12 cellular contexts compared by ENCODE assay signal in genomic region chr14:77455966-77456640, GRCh38. TPM values are rescaled to one million over a fixed set of nuclear protein-coding genes. Genes with fewer than 3 reads are reported as not detected.
A peak's percentile ranks its signal among the peaks of the same experiment; 100 is the strongest.
DNase-seq lines count a peak whose midpoint lies in the region; ATAC-seq and TF ChIP-seq lines count a peak whose summit lies in the region.
"Had no signal": no experiment of that assay in that cellular context is flagged by ENCODE, and none has a peak within 500 bp of the region (broad histone marks: within the 10 kb centered on the region; RNA-seq: fewer than 3 reads in every experiment).

No MANE protein-coding gene starts in this region.

- no peaks in the 10 kb centered on the region for H3K27me3 ChIP-seq in cardiac muscle cell
- no peaks in the 10 kb centered on the region for H3K27me3 ChIP-seq in right atrium auricular region
- no peaks in the 10 kb centered on the region for H3K27me3 ChIP-seq in thoracic aorta (replicated peaks; ENCODE audit: insufficient read depth)
- no peaks in the 10 kb centered on the region for H3K27me3 ChIP-seq in transverse colon
- H3K27me3 ChIP-seq: sigmoid colon, tibial nerve had no signal

- H3K36me3 ChIP-seq in cardiac muscle cell (peaks cover 7% of the 10 kb centered on the region), right atrium auricular region (peaks cover 24% of the 10 kb centered on the region), thoracic aorta (peaks cover 12% of the 10 kb centered on the region), transverse colon (peaks cover 0 to 30% (median 7%) of the 10 kb centered on the region in 4 donors)

- TF ChIP-seq EP300 in transverse colon (IDR thresholded peaks at IDR 0.05; ENCODE audit: low read depth), result no peak

- H3K36me3 Mint-ChIP-seq in activated T-helper 1 cell treated with anti-CD3 and anti-CD28 coated beads, Interleukin-12 subunit alpha, Interleukin-12 subunit beta, Interleukin-2, Interleukin-4 antibody, amounts not matched to agents 30 ng/mL and 10 ng/mL and 1 ng/mL, durations not matched to agents 14 hours and 24 hours and 36 hours (ENCODE audit: low read depth), result peaks cover 26% of the 10 kb centered on the region
- H3K36me3 Mint-ChIP-seq in immature natural killer cell, result peaks cover 12 to 30% (median 14%) of the 10 kb centered on the region in 3 donors

- H3K9me3 ChIP-seq in cardiac muscle cell (ENCODE audit: low read depth), result no peaks in the 10 kb centered on the region
- no peaks in the 10 kb centered on the region for H3K9me3 ChIP-seq in right atrium auricular region
- no peaks in the 10 kb centered on the region for H3K9me3 ChIP-seq in thoracic aorta
- H3K9me3 ChIP-seq in transverse colon, result no peaks in the 10 kb centered on the region
- H3K9me3 ChIP-seq: sigmoid colon, tibial nerve had no signal

- H3K9me3 Mint-ChIP-seq in activated T-helper 1 cell treated with anti-CD3 and anti-CD28 coated beads, Interleukin-12 subunit alpha, Interleukin-12 subunit beta, Interleukin-2, Interleukin-4 antibody, amounts not matched to agents 30 ng/mL and 10 ng/mL and 1 ng/mL, durations not matched to agents 14 hours and 24 hours and 36 hours, result no peaks in the 10 kb centered on the region
- H3K9me3 Mint-ChIP-seq in immature natural killer cell, result no peaks in the 10 kb centered on the region

- peak overlapping the region; percentile 70 for H3K27ac ChIP-seq in cardiac muscle cell
- H3K27ac ChIP-seq in right atrium auricular region, result no peak overlapping the region
- H3K27ac ChIP-seq in thoracic aorta, result no peak overlapping the region
- H3K27ac ChIP-seq in transverse colon, result peak overlapping the region in 1 of 4 donors; percentile 88

- H3K4me1 ChIP-seq in cardiac muscle cell (ENCODE audit: low read depth), result peaks cover 6% of the 10 kb centered on the region
- peaks cover 0 to 21% of the 10 kb centered on the region in 2 donors for H3K4me1 ChIP-seq in right atrium auricular region
- peaks cover 7 to 30% of the 10 kb centered on the region in 2 donors for H3K4me1 ChIP-seq in thoracic aorta (ENCODE audit: control insufficient read depth in 1 of 2, low read depth in 2 of 2)
- H3K4me1 ChIP-seq in transverse colon, result peaks cover 14 to 30% (median 21%) of the 10 kb centered on the region in 4 donors

- H3K27me3 Mint-ChIP-seq in activated T-helper 1 cell treated with anti-CD3 and anti-CD28 coated beads, Interleukin-12 subunit alpha, Interleukin-12 subunit beta, Interleukin-2, Interleukin-4 antibody, amounts not matched to agents 30 ng/mL and 10 ng/mL and 1 ng/mL, durations not matched to agents 14 hours and 24 hours and 36 hours (ENCODE audit: insufficient read depth), result no peaks in the 10 kb centered on the region
- peaks cover 2 to 14% (median 4%) of the 10 kb centered on the region in 3 donors for H3K27me3 Mint-ChIP-seq in immature natural killer cell (ENCODE audit: low read depth in 3 of 3)

- no peak for TF ChIP-seq POLR2A in transverse colon (IDR thresholded peaks at IDR 0.05)

- H3K27ac Mint-ChIP-seq in activated T-helper 1 cell treated with anti-CD3 and anti-CD28 coated beads, Interleukin-12 subunit alpha, Interleukin-12 subunit beta, Interleukin-2, Interleukin-4 antibody, amounts not matched to agents 30 ng/mL and 10 ng/mL and 1 ng/mL, durations not matched to agents 14 hours and 24 hours and 36 hours, result no peak overlapping the region
- H3K27ac Mint-ChIP-seq in immature natural killer cell, result peak overlapping the region in 5 of 6 donors; percentile 92 to 100 (median 99)

- no peak for ATAC-seq in thoracic aorta (ENCODE audit: insufficient number of reproducible peaks, low FRiP score, low read depth)
- no peak for ATAC-seq in left colon

- 60 to 68% methylated on average over 2 of the region's 2 CpGs for WGBS in transverse colon (ENCODE audit: low coverage in 1 of 2), 2 donors

- peaks cover 29% of the 10 kb centered on the region for H3K4me1 Mint-ChIP-seq in activated T-helper 1 cell treated with anti-CD3 and anti-CD28 coated beads, Interleukin-12 subunit alpha, Interleukin-12 subunit beta, Interleukin-2, Interleukin-4 antibody, amounts not matched to agents 30 ng/mL and 10 ng/mL and 1 ng/mL, durations not matched to agents 14 hours and 24 hours and 36 hours (ENCODE audit: low read depth)
- peaks cover 40 to 41% of the 10 kb centered on the region in 2 donors for H3K4me1 Mint-ChIP-seq in immature natural killer cell

- DNase-seq in cardiac muscle cell (ENCODE audit: low read depth in 1 of 2, low spot score in 1 of 2) (no peak), right atrium auricular region (ENCODE audit: low spot score) (no peak), immature natural killer cell (no peak), thoracic aorta (ENCODE audit: low spot score) (no peak), left colon (no peak), GM19240 (ENCODE audit: insufficient read length, low spot score) (no peak), transverse colon (no peak)
- DNase-seq in activated T-helper 1 cell treated with anti-CD3 and anti-CD28 coated beads, Interleukin-12 subunit alpha, Interleukin-12 subunit beta, Interleukin-2, Interleukin-4 antibody, amounts not matched to agents 30 ng/mL and 10 ng/mL and 1 ng/mL, durations not matched to agents 14 hours and 24 hours and 36 hours (ENCODE audit: low spot score), result no peak
- DNase-seq: activated CD8-positive, alpha-beta memory T cell treated with anti-CD3 and anti-CD28 coated beads, Interleukin-2, amount 50 U/mL, for 4 hours; NCI-H526; sigmoid colon had no signal

- in situ Hi-C loops in transverse colon (cut with MboI; ENCODE audit: low pct_ligation_motif_present in 1 of 4, low pct_unique_long_range_greater_than_20kb in 1 of 4, low sequenced_read_pairs in 3 of 4), result loop anchor here in 1 of 4 donors (10.0 kb wide), 2 partner anchors 131 to 259 kb away; partner anchors contain the start of genes GSTZ1 and POMT2

- H3K4me3 Mint-ChIP-seq in activated T-helper 1 cell treated with anti-CD3 and anti-CD28 coated beads, Interleukin-12 subunit alpha, Interleukin-12 subunit beta, Interleukin-2, Interleukin-4 antibody, amounts not matched to agents 30 ng/mL and 10 ng/mL and 1 ng/mL, durations not matched to agents 14 hours and 24 hours and 36 hours, result peak overlapping the region; percentile 100
- H3K4me3 Mint-ChIP-seq in immature natural killer cell, result peak overlapping the region; percentile 99 to 100 (median 100)

- TF ChIP-seq CTCF in cardiac muscle cell (IDR thresholded peaks at IDR 0.05; ENCODE audit: low read depth, low read length) (no peak), right atrium auricular region (IDR thresholded peaks at IDR 0.05) (no peak), thoracic aorta (IDR thresholded peaks at IDR 0.05) (no peak), transverse colon (IDR thresholded peaks at IDR 0.05) (no peak)

- H3K4me3 ChIP-seq in cardiac muscle cell (peak overlapping the region; percentile 71), right atrium auricular region (no peak overlapping the region), thoracic aorta (peak overlapping the region; percentile 82), transverse colon (peak overlapping the region in 1 of 4 donors; percentile 88)

- intact Hi-C loops in activated T-helper 1 cell treated with anti-CD3 and anti-CD28 coated beads, Interleukin-12 subunit alpha, Interleukin-12 subunit beta, Interleukin-2, Interleukin-4 antibody, amounts not matched to agents 30 ng/mL and 10 ng/mL and 1 ng/mL, durations not matched to agents 14 hours and 24 hours and 36 hours (cut with micrococcal nuclease), result loop anchor here (2.0 to 10.0 kb wide), 4 partner anchors 421 to 1303 kb away; no protein-coding TSS in a partner anchor
- intact Hi-C loops in left colon (cut with DNase I, micrococcal nuclease) (no loop called here), transverse colon (cut with DNase I; ENCODE audit: low total_unique reads) (no loop called here)

RNA-seq across cellular contexts. Expression of gene VIPAS39, which starts 1.3 kb away (rescaled TPM):
- total RNA-seq in cardiac muscle cell (19.4 and 24.5 TPM in 2 replicates), right atrium auricular region (10 to 100 TPM; 10.9 to 13.0 TPM), thoracic aorta (10 to 100 TPM; 20.2 to 21.0 TPM), left colon (10 to 100 TPM; 13.3 to 18.8 TPM), transverse colon (10 to 100 TPM in 3 of 4 donors, 1 to 10 TPM in 1; 8.0 to 21.6 (median 18.0) TPM)
- polyA plus RNA-seq in cardiac muscle cell (16.1 and 21.3 TPM in 2 replicates), immature natural killer cell (1 to 10 TPM; 6.6 to 9.8 (median 9.2) TPM)
- 17.3 and 18.7 TPM in 2 replicates for total RNA-seq in activated T-helper 1 cell treated with anti-CD3 and anti-CD28 coated beads, Interleukin-12 subunit alpha, Interleukin-12 subunit beta, Interleukin-2, Interleukin-4 antibody, amounts not matched to agents 30 ng/mL and 10 ng/mL and 1 ng/mL, durations not matched to agents 14 hours and 24 hours and 36 hours

RNA-seq across cellular contexts. Expression of gene AHSA1, which starts 1.8 kb away (rescaled TPM):
- total RNA-seq in cardiac muscle cell (193 and 209 TPM in 2 replicates), right atrium auricular region (100 to 1,000 TPM; 105 to 122 TPM), thoracic aorta (100 to 1,000 TPM in 1 of 2 donors, 10 to 100 TPM in 1; 77.7 to 128 TPM), left colon (10 to 100 TPM; 83.3 to 86.3 TPM), transverse colon (100 to 1,000 TPM in 1 of 4 donors, 10 to 100 TPM in 3; 66.6 to 101 (median 87.5) TPM)
- polyA plus RNA-seq in cardiac muscle cell (137 and 182 TPM in 2 replicates), immature natural killer cell (100 to 1,000 TPM in 2 of 3 donors, 10 to 100 TPM in 1; 94.2 to 149 (median 103) TPM)
- total RNA-seq in activated T-helper 1 cell treated with anti-CD3 and anti-CD28 coated beads, Interleukin-12 subunit alpha, Interleukin-12 subunit beta, Interleukin-2, Interleukin-4 antibody, amounts not matched to agents 30 ng/mL and 10 ng/mL and 1 ng/mL, durations not matched to agents 14 hours and 24 hours and 36 hours, result 370 and 383 TPM in 2 replicates

RNA-seq across cellular contexts. Expression of gene NOXRED1, which starts 32.8 kb away (rescaled TPM):
- total RNA-seq in cardiac muscle cell, result 0.06 and 0.07 TPM in 2 replicates
- polyA plus RNA-seq in cardiac muscle cell, result not detected in 2 replicates
- not detected for total RNA-seq in right atrium auricular region
- total RNA-seq in activated T-helper 1 cell treated with anti-CD3 and anti-CD28 coated beads, Interleukin-12 subunit alpha, Interleukin-12 subunit beta, Interleukin-2, Interleukin-4 antibody, amounts not matched to agents 30 ng/mL and 10 ng/mL and 1 ng/mL, durations not matched to agents 14 hours and 24 hours and 36 hours, result 0.18 and 0.91 TPM in 2 replicates
- not detected for polyA plus RNA-seq in immature natural killer cell
- under 1 TPM in 1 of 2 donors, not detected in 1; 0.92 TPM for total RNA-seq in thoracic aorta
- under 1 TPM; 0.45 to 0.46 TPM for total RNA-seq in left colon
- 1 to 10 TPM in 3 of 4 donors, under 1 TPM in 1; 0.68 to 2.2 (median 1.4) TPM for total RNA-seq in transverse colon

RNA-seq across cellular contexts. Expression of gene ISM2, which starts 42.5 kb away (rescaled TPM):
- total RNA-seq in cardiac muscle cell (0.53 and 0.83 TPM in 2 replicates), right atrium auricular region (under 1 TPM; 0.48 to 0.94 TPM), thoracic aorta (not detected), left colon (under 1 TPM in 1 of 2 donors, not detected in 1; 0.14 TPM), transverse colon (under 1 TPM in 1 of 4 donors, not detected in 3; 0.27 TPM)
- polyA plus RNA-seq in cardiac muscle cell (not detected in 2 replicates), immature natural killer cell (not detected)
- total RNA-seq in activated T-helper 1 cell treated with anti-CD3 and anti-CD28 coated beads, Interleukin-12 subunit alpha, Interleukin-12 subunit beta, Interleukin-2, Interleukin-4 antibody, amounts not matched to agents 30 ng/mL and 10 ng/mL and 1 ng/mL, durations not matched to agents 14 hours and 24 hours and 36 hours, result 0.08 TPM in 1 of 2 replicates, not detected in the other

Comparison
In these comparisons a context has a peak if more than half of its experiments do, and no peak if none do; other contexts are left out.
1. H3K4me3 ChIP-seq: peak in cardiac muscle cell (single experiment) and thoracic aorta (single experiment); none in right atrium auricular region (0 of 2).